22 cellular contexts compared by ENCODE assay signal in the genomic region with DNA sequence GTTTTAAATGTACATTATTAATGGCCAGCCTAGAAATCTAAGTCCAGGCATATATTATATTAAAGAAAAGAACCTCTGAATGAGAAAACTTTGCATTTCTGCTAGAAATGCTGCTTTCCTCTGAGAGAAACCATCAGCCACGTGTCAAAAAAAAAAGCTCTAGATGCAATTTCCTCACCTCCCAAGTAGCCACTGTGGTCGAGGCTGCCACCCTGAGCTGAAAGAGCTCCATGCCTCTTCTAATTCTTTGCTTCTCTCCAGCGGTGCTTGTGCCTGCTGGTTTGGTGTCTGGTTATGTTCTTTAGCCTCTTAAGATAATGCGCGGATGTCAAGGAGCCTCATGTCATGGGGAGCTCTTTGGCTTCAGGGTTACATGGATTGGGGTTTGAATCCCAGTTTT.
DNase-seq lines count a peak whose midpoint lies in the region; TF ChIP-seq lines count a peak whose summit lies in the region.
"Had no signal": no experiment of that assay in that cellular context is flagged by ENCODE, and none has a peak within 500 bp of the region (broad histone marks: within the 10 kb centered on the region; RNA-seq: fewer than 3 reads in every experiment).

No MANE protein-coding gene starts in this region.

- BruUV-seq in PC-9 (replicated peaks; lab: Mats Ljungman, UMichigan): no TSS peak

- peaks cover 8% of the 10 kb centered on the region; the same call in 1 of the 2 replicates for H3K27me3 ChIP-seq in PC-9 (ENCODE audit: insufficient read depth, low read depth)

- intact Hi-C loops in PC-9 (cut with micrococcal nuclease; ENCODE audit: unreplicated experiment): no loop called here

- POLR2A ChIA-PET in PC-9 (lab: Charles Lee; ENCODE audit: unreplicated experiment): no interaction called here

- H4K20me1 ChIP-seq in PC-9 (ENCODE audit: insufficient read depth): no peaks in the 10 kb centered on the region

- H3F3A ChIP-seq in PC-9 (ENCODE audit: insufficient read depth, low read depth): no peaks in the 10 kb centered on the region

- DNase-seq in NOMO-1 (lab: John Stamatoyannopoulos, UW; ENCODE audit: unreplicated experiment in 2 of 2) (peak; percentile 2 to 6), NOMO-1 treated with dmso at 0.1 percent for 144 hours (lab: John Stamatoyannopoulos, UW; ENCODE audit: unreplicated experiment) (no peak), PC-9 (no peak), epithelial cell of esophagus (ENCODE audit: low read depth) (peak; percentile 10), DMS53 (lab: John Stamatoyannopoulos, UW) (no peak), GOT3 (lab: John Stamatoyannopoulos, UW) (no peak), NCI-H526 (lab: John Stamatoyannopoulos, UW) (no peak)
- no peak for DNase-seq in stimulated activated CD4-positive, alpha-beta T cell treated with anti-CD3 and anti-CD28 coated beads, Interleukin-1b, Interleukin-23, amount 100 ng/mL, for 48 hours
- DNase-seq: 8988T; activated CD4-positive, CD25-positive, alpha-beta regulatory T cell treated with anti-CD3 and anti-CD28 coated beads, Interleukin-2, amount 50 U/mL, for 72 hours; activated CD8-positive, alpha-beta T cell treated with anti-CD3 and anti-CD28 coated beads, Interleukin-2, amount 10 ng/mL, durations not matched to agents 7 days and 5 days; activated naive CD4-positive, alpha-beta T cell; activated T-cell treated with anti-CD3 and anti-CD28 coated beads, Interleukin-2, amount 50 U/mL, for 24 hours; effector memory CD4-positive, alpha-beta T cell; hippocampal formation; KBM-7; NCI-H187; NCI-H748 treated with DMSO at 0.1 percent for 48 hours; T-helper 9 cell had no signal

- H2AFZ ChIP-seq in PC-9: no peak overlapping the region

- no peaks in the 10 kb centered on the region for H3K4me1 ChIP-seq in PC-9 (replicated peaks; ENCODE audit: insufficient read depth)

- H3K79me2 ChIP-seq in PC-9 (ENCODE audit: low read depth): no peaks in the 10 kb centered on the region

- CTCF ChIA-PET in PC-9 (lab: Charles Lee): interaction anchor here (0.7 kb wide), 2 partner anchors 29 to 70 kb away, joined by 3 to 5 read pairs; no protein-coding TSS in a partner anchor

- H3K4me2 ChIP-seq in PC-9: no peak overlapping the region
- H3K4me2 ChIP-seq: GM23338 had no signal

- no peaks in the 10 kb centered on the region for H3K9me2 ChIP-seq in PC-9 (ENCODE audit: insufficient read depth)

- no peaks in the 10 kb centered on the region for H3K9me3 ChIP-seq in PC-9 (ENCODE audit: insufficient read depth, low read depth)
- H3K9me3 ChIP-seq: neutrophil had no signal

- 0 out of 2 replicates have a peak, but pooled peaks have one; percentile 27 for TF ChIP-seq CTCF in PC-9 (conservative IDR thresholded peaks at IDR 0.05)
- peak; percentile 33 for TF ChIP-seq CTCF in epithelial cell of esophagus (IDR thresholded peaks at IDR 0.05; ENCODE audit: insufficient read depth, low read depth, low read length, missing control alignments)

- no peak overlapping the region for H3K4me3 ChIP-seq in PC-9
- no peak overlapping the region for H3K4me3 ChIP-seq in epithelial cell of esophagus (ENCODE audit: low read length)
- H3K4me3 ChIP-seq: GM23338 had no signal

- no peaks in the 10 kb centered on the region for H3K36me3 ChIP-seq in PC-9 (ENCODE audit: low read depth)
- H3K36me3 ChIP-seq: neutrophil had no signal

- no peak overlapping the region for H3K27ac ChIP-seq in PC-9
- H3K27ac ChIP-seq: C4-2B, neutrophil had no signal

Comparison
In these comparisons a context has a peak if more than half of its experiments do, and no peak if none do; other contexts are left out.
1. DNase-seq: peak in NOMO-1 (2 of 2) and epithelial cell of esophagus (single experiment); none in NOMO-1 treated with dmso at 0.1 percent for 144 hours (single experiment), PC-9 (0 of 2), DMS53 (single experiment), GOT3 (single experiment), NCI-H526 (0 of 2) and stimulated activated CD4-positive, alpha-beta T cell treated with anti-CD3 and anti-CD28 coated beads, Interleukin-1b, Interleukin-23, amount 100 ng/mL, for 48 hours (single experiment).